1 cellular context compared by ENCODE assay signal in the genomic region with DNA sequence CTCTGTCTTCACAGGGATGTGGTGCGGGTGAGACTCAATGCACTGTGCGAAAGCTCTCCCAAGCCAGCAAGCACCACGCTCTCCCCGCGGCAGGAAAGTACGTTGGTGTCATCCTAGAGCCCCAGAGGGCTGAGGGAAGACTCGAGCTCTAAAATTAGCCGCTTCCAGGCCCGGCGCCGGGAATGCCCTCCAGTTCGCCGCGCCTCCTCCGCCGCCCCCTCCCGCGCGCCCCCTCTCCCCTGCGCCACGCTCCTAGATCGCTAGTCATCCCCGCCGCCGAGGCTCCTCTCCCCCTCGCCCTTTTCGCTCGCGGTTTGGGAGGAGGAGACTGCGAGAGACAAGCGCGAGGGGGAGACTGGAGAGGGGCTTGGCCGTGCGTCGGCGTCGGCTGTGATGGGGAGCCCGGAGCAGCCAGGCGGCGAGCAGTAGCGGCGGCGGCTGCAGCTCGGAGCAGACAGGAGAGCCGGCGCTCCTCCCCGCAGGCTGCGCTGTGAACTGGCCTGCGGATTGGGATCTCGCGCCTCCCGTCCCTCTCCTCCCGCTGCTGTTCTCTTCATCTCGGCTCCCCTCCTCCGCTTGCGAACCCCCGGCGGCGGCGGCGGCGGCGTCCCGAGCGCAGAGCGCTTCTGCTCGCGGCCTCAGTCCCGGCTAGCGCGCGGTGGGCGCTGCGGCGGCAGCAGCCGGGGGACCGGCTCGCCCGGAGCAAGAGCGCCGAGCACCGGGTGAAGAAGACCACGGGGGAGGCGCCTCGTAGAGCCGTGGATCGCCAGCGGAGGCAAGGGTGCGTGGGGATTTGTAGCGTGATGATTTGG.
A peak's percentile ranks its signal among the peaks of the same experiment; 100 is the strongest.
TF ChIP-seq lines count a peak whose summit lies in the region.

Gene FAT3 (plus strand): TSS at position 425 of the 812 bp plus-strand sequence. CDS start 127,295 bp downstream, outside the sequence.

TF ChIP-seq in H1, 55 proteins besides CTCF, POLR2A, EP300 and RAD21 (continued from another document):
- TF ChIP-seq ASH2L (IDR thresholded peaks at IDR 0.05; ENCODE audit: low read length): peak; percentile 51
- no peak for TF ChIP-seq ATF2 (IDR thresholded peaks at IDR 0.05; ENCODE audit: low read length)
- no peak for TF ChIP-seq CBX8 (IDR thresholded peaks at IDR 0.05; ENCODE audit: borderline replicate concordance, low read depth, low read length)
- TF ChIP-seq EZH2 (IDR thresholded peaks at IDR 0.05; ENCODE audit: low read depth, low read length, severe bottlenecking): peak; percentile 14
- TF ChIP-seq CHD1 (IDR thresholded peaks at IDR 0.05; ENCODE audit: low read depth, low read length): no peak
- TF ChIP-seq SUZ12 (IDR thresholded peaks at IDR 0.05; ENCODE audit: low read length): peak; percentile 34
- TF ChIP-seq RFX5 (IDR thresholded peaks at IDR 0.05; ENCODE audit: borderline replicate concordance, low read depth, low read length): no peak
TF ChIP-seq in H1: peak in this region for 7.
